In the genomic region with DNA sequence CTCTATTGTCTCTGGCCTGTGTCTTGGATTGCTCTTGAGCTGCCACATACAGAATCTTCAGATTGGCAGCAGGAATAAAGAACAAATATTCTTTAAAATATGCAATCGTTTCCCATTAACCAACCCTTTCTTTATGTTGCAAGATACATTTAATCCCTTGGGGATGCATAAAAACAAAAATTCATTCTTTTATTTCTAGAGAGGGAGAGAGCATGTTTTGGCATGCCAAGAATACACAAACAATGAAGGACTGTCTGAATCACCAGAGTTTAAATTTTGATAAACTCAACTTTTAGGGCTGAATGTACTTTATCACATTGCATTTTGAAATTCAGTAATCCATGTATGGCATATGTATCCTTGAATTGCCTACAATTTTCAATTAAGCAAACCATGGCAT, we compare ENCODE assay signal across 16 cellular contexts.
"Had no signal": no experiment of that assay in that cellular context is flagged by ENCODE, and none has a peak within 500 bp of the region (broad histone marks: within the 10 kb centered on the region; RNA-seq: fewer than 3 reads in every experiment).

No MANE protein-coding gene starts in this region.

- H3K27ac ChIP-seq: colonic mucosa, heart left ventricle, ovary, tibial artery, upper lobe of left lung, uterus had no signal

- H3K4me1 ChIP-seq: colonic mucosa, heart left ventricle, tibial artery, upper lobe of left lung, uterus had no signal

- ATAC-seq: heart left ventricle; naive thymus-derived CD4-positive, alpha-beta T cell; right cardiac atrium; stimulated activated memory B cell treated with anti-CD40 and anti-IgM and Interleukin-4, amounts not matched to agents 10 μg/mL and 1 μg/mL and 100 μg/mL, for 72 hours had no signal

- DNase-seq: colonic mucosa; dermis blood vessel endothelial cell; erythroblast; foreskin fibroblast; heart left ventricle; hippocampal formation; kidney glomerular epithelial cell; naive thymus-derived CD4-positive, alpha-beta T cell; nephron progenitor cell; ovary; right cardiac atrium; stimulated activated CD4-positive, alpha-beta T cell treated with anti-CD3 and anti-CD28 coated beads, Interleukin-4, amount 100 ng/mL, for 1 hour; tibial artery; upper lobe of left lung; uterus had no signal

- H3K9me3 ChIP-seq: colonic mucosa, heart left ventricle, ovary, tibial artery, upper lobe of left lung, uterus had no signal

- H3K36me3 ChIP-seq: colonic mucosa, heart left ventricle, ovary, tibial artery, upper lobe of left lung, uterus had no signal

- H3K4me3 ChIP-seq: colonic mucosa, heart left ventricle, ovary, tibial artery, upper lobe of left lung, uterus had no signal

- H3K27me3 ChIP-seq: colonic mucosa, heart left ventricle, ovary, tibial artery, upper lobe of left lung, uterus had no signal
